Comparison of ENCODE assay signal across 29 cellular contexts in the genomic region with DNA sequence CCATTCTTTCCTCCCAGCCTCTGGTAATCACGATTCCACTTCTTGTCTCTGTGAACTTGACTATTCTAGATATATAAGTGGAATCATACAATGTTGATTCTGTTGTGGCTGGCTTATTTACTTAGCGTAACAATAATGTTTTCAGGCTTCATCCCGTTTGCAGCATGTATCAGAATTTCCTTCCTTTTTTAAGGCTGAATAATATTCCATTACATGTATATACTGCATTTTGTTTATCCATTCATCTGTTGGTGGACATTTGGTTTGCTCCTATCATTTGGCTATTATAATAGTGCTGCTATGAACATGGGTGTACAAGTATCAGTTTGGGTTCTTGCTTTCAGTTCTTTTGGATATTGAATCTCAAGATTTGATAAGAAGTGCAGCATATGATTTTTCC.
"Had no signal": no experiment of that assay in that cellular context is flagged by ENCODE, and none has a peak within 500 bp of the region (broad histone marks: within the 10 kb centered on the region; RNA-seq: fewer than 3 reads in every experiment).

No MANE protein-coding gene starts in this region.

- H2AFZ ChIP-seq: neural progenitor cell, parathyroid adenoma had no signal

- H3K4me1 Mint-ChIP-seq: naive thymus-derived CD4-positive, alpha-beta T cell; stimulated activated effector memory CD8-positive, alpha-beta T cell treated with anti-CD3 and anti-CD28 coated beads, Interleukin-12 subunit alpha, Interleukin-12 subunit beta, amount 100 ng/mL, for 72 hours had no signal

- H3K4me2 ChIP-seq: neural progenitor cell had no signal

- H3K27ac ChIP-seq: neural progenitor cell, ovary, parathyroid adenoma, psoas muscle, right lobe of liver, sigmoid colon, stomach, thoracic aorta, thyroid gland, tibial nerve, upper lobe of right lung, uterus had no signal

- H3K4me3 Mint-ChIP-seq: naive thymus-derived CD4-positive, alpha-beta T cell; nephron progenitor cell; neural progenitor cell; stimulated activated effector memory CD8-positive, alpha-beta T cell treated with anti-CD3 and anti-CD28 coated beads, Interleukin-12 subunit alpha, Interleukin-12 subunit beta, amount 100 ng/mL, for 72 hours; stimulated activated naive B cell treated with anti-CD40 and anti-IgM and Interleukin-4, amounts not matched to agents 10 μg/mL and 1 μg/mL and 100 μg/mL, for 72 hours; stimulated activated naive CD8-positive, alpha-beta T cell treated with anti-CD3 and anti-CD28 coated beads, Interleukin-15, Interleukin-2, amounts not matched to agents 100 ng/mL and 50 ng/mL, for 24 hours; type B pancreatic cell had no signal

- H3K27me3 Mint-ChIP-seq: progenitor cell of endocrine pancreas; stimulated activated naive B cell treated with anti-CD40 and anti-IgM and Interleukin-4, amounts not matched to agents 10 μg/mL and 1 μg/mL and 100 μg/mL, for 72 hours; stimulated activated naive CD8-positive, alpha-beta T cell treated with anti-CD3 and anti-CD28 coated beads, Interleukin-15, Interleukin-2, amounts not matched to agents 100 ng/mL and 50 ng/mL, for 24 hours had no signal

- H3K4me3 ChIP-seq: neural progenitor cell, ovary, psoas muscle, right lobe of liver, sigmoid colon, stomach, thoracic aorta, thyroid gland, tibial nerve, upper lobe of right lung, uterus had no signal

- H3K36me3 ChIP-seq: ovary, right lobe of liver, sigmoid colon, stomach, thoracic aorta, thyroid gland, tibial nerve, upper lobe of right lung, uterus had no signal

- ATAC-seq: naive thymus-derived CD4-positive, alpha-beta T cell; psoas muscle; right cardiac atrium; stimulated activated effector memory CD8-positive, alpha-beta T cell treated with anti-CD3 and anti-CD28 coated beads, Interleukin-12 subunit alpha, Interleukin-12 subunit beta, amount 100 ng/mL, for 72 hours; stimulated activated naive B cell treated with anti-CD40 and anti-IgM and Interleukin-4, amounts not matched to agents 10 μg/mL and 1 μg/mL and 100 μg/mL, for 72 hours; upper lobe of right lung had no signal

- H3K9me3 ChIP-seq: psoas muscle, right lobe of liver, thyroid gland, upper lobe of right lung, uterus had no signal

- H3K4me1 ChIP-seq: parathyroid adenoma, psoas muscle, sigmoid colon, thyroid gland, tibial nerve, upper lobe of right lung, uterus had no signal

- H3K27me3 ChIP-seq: neural progenitor cell, ovary, right lobe of liver, sigmoid colon, stomach, thyroid gland, tibial nerve, upper lobe of right lung, uterus had no signal

- FAIRE-seq: small intestine had no signal

- DNase-seq: naive thymus-derived CD4-positive, alpha-beta T cell; natural killer cell; nephron progenitor cell; occipital lobe; ovary; posterior cingulate gyrus; psoas muscle; right cardiac atrium; right lobe of liver; sigmoid colon; small intestine; stimulated activated CD4-positive, alpha-beta T cell treated with anti-CD3 and anti-CD28 coated beads, Interleukin-15, amount 100 ng/mL, for 24 hours; stimulated activated CD4-positive, alpha-beta T cell treated with anti-CD3 and anti-CD28 coated beads, Interleukin-2, amount 100 ng/mL, for 24 hours; stimulated activated CD4-positive, alpha-beta T cell treated with anti-CD3 and anti-CD28 coated beads, Interleukin-2, amount 100 ng/mL, for 48 hours; stimulated activated CD4-positive, alpha-beta T cell treated with anti-CD3 and anti-CD28 coated beads, Interleukin-4, amount 100 ng/mL, for 24 hours; stimulated activated naive B cell treated with anti-CD40 and anti-IgM and Interleukin-4, amounts not matched to agents 10 μg/mL and 1 μg/mL and 100 μg/mL, for 72 hours; stimulated activated naive CD4-positive, alpha-beta T cell treated with Interleukin-2 at 50 U/mL for 16 hours; stomach; thyroid gland; upper lobe of right lung; uterus had no signal

- H3K36me3 Mint-ChIP-seq: naive thymus-derived CD4-positive, alpha-beta T cell; natural killer cell; stimulated activated effector memory CD8-positive, alpha-beta T cell treated with anti-CD3 and anti-CD28 coated beads, Interleukin-12 subunit alpha, Interleukin-12 subunit beta, amount 100 ng/mL, for 72 hours had no signal

- H3K9ac ChIP-seq: neural progenitor cell, parathyroid adenoma had no signal

- H3K27ac Mint-ChIP-seq: naive thymus-derived CD4-positive, alpha-beta T cell; natural killer cell; nephron progenitor cell; neural progenitor cell; progenitor cell of endocrine pancreas; stimulated activated effector memory CD8-positive, alpha-beta T cell treated with anti-CD3 and anti-CD28 coated beads, Interleukin-12 subunit alpha, Interleukin-12 subunit beta, amount 100 ng/mL, for 72 hours; stimulated activated naive B cell treated with anti-CD40 and anti-IgM and Interleukin-4, amounts not matched to agents 10 μg/mL and 1 μg/mL and 100 μg/mL, for 72 hours; stimulated activated naive CD8-positive, alpha-beta T cell treated with anti-CD3 and anti-CD28 coated beads, Interleukin-15, Interleukin-2, amounts not matched to agents 100 ng/mL and 50 ng/mL, for 24 hours; type B pancreatic cell had no signal

- H3K79me2 ChIP-seq: parathyroid adenoma had no signal
